13 cellular contexts compared by ENCODE assay signal in genomic region chr17:7867881-7868329, GRCh38. TPM values are rescaled to one million over a fixed set of nuclear protein-coding genes. Genes with fewer than 3 reads are reported as not detected.
DNase-seq lines count a peak whose midpoint lies in the region; ATAC-seq and TF ChIP-seq lines count a peak whose summit lies in the region.
"Had no signal": no experiment of that assay in that cellular context is flagged by ENCODE, and none has a peak within 500 bp of the region (broad histone marks: within the 10 kb centered on the region; RNA-seq: fewer than 3 reads in every experiment).

No MANE protein-coding gene starts in this region.

- H3K27ac ChIP-seq in breast epithelium (peak overlapping the region in 1 of 2 donors; percentile 48), upper lobe of right lung (no peak overlapping the region)
- H3K27ac ChIP-seq: hepatocyte, SJSA1 had no signal

- H3K4me1 ChIP-seq in breast epithelium = no peaks in the 10 kb centered on the region
- H3K4me1 ChIP-seq in upper lobe of right lung = peaks cover 10% of the 10 kb centered on the region
- H3K4me1 ChIP-seq: SJSA1 had no signal

- H3K27me3 Mint-ChIP-seq in MCF 10A (ENCODE audit: insufficient read depth, unreplicated experiment) (no peaks in the 10 kb centered on the region), T-cell (no peaks in the 10 kb centered on the region), endothelial cell (ENCODE audit: unreplicated experiment) (peaks cover 3% of the 10 kb centered on the region)

- POLR2A ChIA-PET in MCF 10A (lab: Yijun Ruan, JAX) (interaction anchor here (0.5 to 4.6 kb wide), 10 partner anchors 11 to 251 kb away, joined by 3 to 23 read pairs (median 4); partner anchors contain the start of genes CNTROB, CYB5D1, NAA38 and RNF227), T-cell (lab: Charles Lee) (no interaction called here)

- H3K4me1 Mint-ChIP-seq in MCF 10A (ENCODE audit: insufficient read depth, unreplicated experiment) (peaks cover 11% of the 10 kb centered on the region), T-cell (peaks cover 30 to 38% (median 34%) of the 10 kb centered on the region in 3 donors), endothelial cell (ENCODE audit: unreplicated experiment) (peaks cover 18% of the 10 kb centered on the region)

- H3K36me3 ChIP-seq in breast epithelium (no peaks in the 10 kb centered on the region), upper lobe of right lung (peaks cover 6% of the 10 kb centered on the region)

- TF ChIP-seq POLR2A in breast epithelium (IDR thresholded peaks at IDR 0.05) = no peak

- H3K4me3 ChIP-seq in breast epithelium = no peak overlapping the region
- H3K4me3 ChIP-seq in upper lobe of right lung = no peak overlapping the region
- H3K4me3 ChIP-seq: hepatocyte, lung, SJSA1 had no signal

- H3K36me3 Mint-ChIP-seq in MCF 10A (ENCODE audit: insufficient read depth, unreplicated experiment) = peaks cover 32% of the 10 kb centered on the region
- H3K36me3 Mint-ChIP-seq in T-cell = peaks cover 7% of the 10 kb centered on the region
- peaks cover 16% of the 10 kb centered on the region for H3K36me3 Mint-ChIP-seq in endothelial cell (ENCODE audit: low read depth, unreplicated experiment)

- no TSS peak for BruUV-seq in MCF 10A (replicated peaks; lab: Mats Ljungman, UMichigan)

- H3K4me3 Mint-ChIP-seq in MCF 10A (ENCODE audit: unreplicated experiment) = no peak overlapping the region
- H3K4me3 Mint-ChIP-seq in T-cell = peak overlapping the region; percentile 21 to 68 (median 24)
- peak overlapping the region; percentile 68 for H3K4me3 Mint-ChIP-seq in endothelial cell (ENCODE audit: unreplicated experiment)

- H3K9me3 ChIP-seq in breast epithelium (no peaks in the 10 kb centered on the region), upper lobe of right lung (no peaks in the 10 kb centered on the region)
- H3K9me3 ChIP-seq: SJSA1 had no signal

- DNase-seq in MCF 10A (ENCODE audit: unreplicated experiment) = peak; percentile 46
- no peak for DNase-seq in breast epithelium (ENCODE audit: low spot score in 2 of 2)
- no peak for DNase-seq in T-cell
- DNase-seq in endothelial cell (ENCODE audit: low spot score) = no peak
- no peak for DNase-seq in upper lobe of right lung
- no peak for DNase-seq in GM19240 (ENCODE audit: insufficient read length, low spot score)
- DNase-seq in C1 segment of cervical spinal cord (lab: John Stamatoyannopoulos, UW) = no peak
- DNase-seq: amygdala, NCI-H510A had no signal

- H3K27ac Mint-ChIP-seq in MCF 10A (ENCODE audit: low read depth, unreplicated experiment) (no peak overlapping the region), T-cell (peak overlapping the region; percentile 89 to 93), endothelial cell (ENCODE audit: unreplicated experiment) (no peak overlapping the region)

- CTCF ChIA-PET in MCF 10A (lab: Yijun Ruan, JAX) (interaction anchor here (0.6 to 2.4 kb wide), 5 partner anchors 21 to 251 kb away, joined by 3 to 6 read pairs (median 5); partner anchors contain the start of genes ALOXE3 and CHD3), T-cell (lab: Charles Lee) (interaction anchor here in 1 of 2 donors (1.1 to 1.6 kb wide), 5 partner anchors 10 to 124 kb away, joined by 3 to 7 read pairs (median 3); partner anchors contain the start of gene NAA38)

- intact Hi-C loops in MCF 10A (cut with micrococcal nuclease) (no loop called here), breast epithelium (cut with DNase I; ENCODE audit: low total_unique reads) (loop anchor here (10.0 kb wide), 1 partner anchor 47 kb away; the partner anchor contains the start of gene RNF227), upper lobe of right lung (cut with DNase I) (no loop called here)

- peak; percentile 84 to 99 (median 89) for ATAC-seq in T-cell (replicated peaks in 1 of 4)
- peak; percentile 50 for ATAC-seq in upper lobe of right lung
- ATAC-seq in GM21723 (IDR thresholded peaks at IDR 0.05; ENCODE audit: unreplicated experiment) = no peak

- H3K9me3 Mint-ChIP-seq in MCF 10A (ENCODE audit: unreplicated experiment) (no peaks in the 10 kb centered on the region), T-cell (no peaks in the 10 kb centered on the region), endothelial cell (ENCODE audit: unreplicated experiment) (no peaks in the 10 kb centered on the region)

- TF ChIP-seq CTCF in MCF 10A (IDR thresholded peaks at IDR 0.05; ENCODE audit: unreplicated experiment) (no peak), breast epithelium (IDR thresholded peaks at IDR 0.05) (no peak), endothelial cell (IDR thresholded peaks at IDR 0.05; ENCODE audit: unreplicated experiment) (no peak), upper lobe of right lung (IDR thresholded peaks at IDR 0.05) (no peak)

- no peaks in the 10 kb centered on the region for H3K27me3 ChIP-seq in breast epithelium
- H3K27me3 ChIP-seq in upper lobe of right lung = no peaks in the 10 kb centered on the region
- H3K27me3 ChIP-seq: hepatocyte, SJSA1 had no signal

RNA-seq across cellular contexts. Expression of gene CYB5D1, which starts 10.1 kb away (rescaled TPM):
- total RNA-seq in MCF 10A (2022) (23.1 and 23.2 TPM in 2 replicates), breast epithelium (10 to 100 TPM in 2 of 3 donors, 1 to 10 TPM in 1; 8.2 to 20.5 (median 13.4) TPM), T-cell (10 to 100 TPM in 2 of 5 donors, 1 to 10 TPM in 3; 5.5 to 12.4 (median 8.4) TPM), endothelial cell (ENCODE audit: unreplicated experiment) (6.4 TPM), upper lobe of right lung (7.2 TPM)

RNA-seq across cellular contexts. Expression of gene NAA38, which starts 10.5 kb away (rescaled TPM):
- total RNA-seq in MCF 10A (2022) (70.2 and 83.4 TPM in 2 replicates), breast epithelium (10 to 100 TPM; 84.7 to 92.4 (median 89.9) TPM), T-cell (10 to 100 TPM; 15.8 to 40.6 (median 33.6) TPM), endothelial cell (ENCODE audit: unreplicated experiment) (97.9 TPM), upper lobe of right lung (58.7 TPM)

RNA-seq across cellular contexts. Expression of gene TMEM88, which starts 13.0 kb away (rescaled TPM):
- 3.5 and 4.4 TPM in 2 replicates for total RNA-seq in MCF 10A (2022)
- 10 to 100 TPM in 1 of 3 donors, 1 to 10 TPM in 2; 4.8 to 21.0 (median 5.7) TPM for total RNA-seq in breast epithelium
- total RNA-seq in T-cell = 10 to 100 TPM in 2 of 5 donors, 1 to 10 TPM in 3; 5.8 to 27.1 (median 8.4) TPM
- total RNA-seq in endothelial cell (ENCODE audit: unreplicated experiment) = 13.6 TPM
- 10.7 TPM for total RNA-seq in upper lobe of right lung
- total RNA-seq: SJSA1 had no signal

RNA-seq across cellular contexts. Expression of gene CHD3, which starts 20.7 kb away (rescaled TPM):
- total RNA-seq in MCF 10A (2022) = 78.5 and 87.1 TPM in 2 replicates
- total RNA-seq in breast epithelium = 10 to 100 TPM; 47.5 to 99.0 (median 90.0) TPM
- 100 to 1,000 TPM; 250 to 331 (median 274) TPM for total RNA-seq in T-cell
- total RNA-seq in endothelial cell (ENCODE audit: unreplicated experiment) = 133 TPM
- 93.0 TPM for total RNA-seq in upper lobe of right lung

RNA-seq across cellular contexts. Expression of gene KDM6B, which starts 33.9 kb away (rescaled TPM):
- total RNA-seq in MCF 10A (2022) (37.9 and 39.8 TPM in 2 replicates), breast epithelium (10 to 100 TPM in 2 of 3 donors, 1 to 10 TPM in 1; 6.4 to 89.7 (median 10.5) TPM), T-cell (100 to 1,000 TPM in 3 of 5 donors, 10 to 100 TPM in 2; 87.3 to 180 (median 108) TPM), endothelial cell (ENCODE audit: unreplicated experiment) (47.4 TPM), upper lobe of right lung (48.3 TPM)

Comparison
In these comparisons a context has a peak if more than half of its experiments do, and no peak if none do; other contexts are left out.
1. H3K27ac Mint-ChIP-seq: peak in T-cell (2 of 2); none in MCF 10A (single experiment) and endothelial cell (single experiment).